Comparison of ENCODE assay signal across 8 cellular contexts in genomic region chr4:4384837-4385236, GRCh38. TPM values are rescaled to one million over a fixed set of nuclear protein-coding genes. Genes with fewer than 3 reads are reported as not detected.
A peak's percentile ranks its signal among the peaks of the same experiment; 100 is the strongest.
DNase-seq lines count a peak whose midpoint lies in the region; ATAC-seq and FAIRE-seq lines count a peak whose summit lies in the region.

No MANE protein-coding gene starts in this region.

- ATAC-seq in esophagus mucosa (peak; percentile 26), GM19023 (IDR thresholded peaks at IDR 0.05; ENCODE audit: unreplicated experiment) (no peak), Right ventricle myocardium superior (ENCODE audit: poor library complexity) (no peak)

- peak; percentile 12 for DNase-seq in stimulated activated CD4-positive, alpha-beta T cell treated with anti-CD3 and anti-CD28 coated beads, Interleukin-4, amount 100 ng/mL, for 1 hour
- DNase-seq in stimulated activated CD4-positive, alpha-beta T cell treated with anti-CD3 and anti-CD28 coated beads, Interleukin-2, amount 100 ng/mL, for 48 hours = no peak
- DNase-seq in OCI-M1 (lab: John Stamatoyannopoulos, UW) = peak; percentile 69
- DNase-seq in urothelium cell line (ENCODE audit: low spot score) = peak; percentile 8
- no peak for DNase-seq in NOMO-1 treated with DMSO at 0.1 percent for 48 hours (lab: John Stamatoyannopoulos, UW; ENCODE audit: unreplicated experiment)
- DNase-seq in Right ventricle myocardium superior = no peak

- FAIRE-seq in urothelium cell line (lab: Jason Lieb, UNC) = no peak

- intact Hi-C loops in Right ventricle myocardium superior (cut with DNase I) = no loop called here

RNA-seq across cellular contexts. Expression of gene NSG1, which starts 2.1 kb away (rescaled TPM):
- total RNA-seq in esophagus mucosa = 58.5 TPM
- 6.8 TPM for total RNA-seq in Right ventricle myocardium superior

Comparison
In these comparisons a context has a peak if more than half of its experiments do, and no peak if none do; other contexts are left out.
1. DNase-seq: peak in stimulated activated CD4-positive, alpha-beta T cell treated with anti-CD3 and anti-CD28 coated beads, Interleukin-4, amount 100 ng/mL, for 1 hour (single experiment), OCI-M1 (single experiment) and urothelium cell line (single experiment); none in stimulated activated CD4-positive, alpha-beta T cell treated with anti-CD3 and anti-CD28 coated beads, Interleukin-2, amount 100 ng/mL, for 48 hours (0 of 2), NOMO-1 treated with DMSO at 0.1 percent for 48 hours (single experiment) and Right ventricle myocardium superior (single experiment).